Comparison of ENCODE assay signal across 8 cellular contexts in genomic region chr6:31462964-31463940, GRCh38. TPM values are rescaled to one million over a fixed set of nuclear protein-coding genes. Genes with fewer than 3 reads are reported as not detected.
DNase-seq lines count a peak whose midpoint lies in the region; ATAC-seq and TF ChIP-seq lines count a peak whose summit lies in the region.

No MANE protein-coding gene starts in this region.

- peaks cover 48 to 73% (median 60%) of the 10 kb centered on the region in 4 donors for H3K4me1 Mint-ChIP-seq in CD4-positive, alpha-beta memory T cell
- peaks cover 41% of the 10 kb centered on the region for H3K4me1 Mint-ChIP-seq in activated naive CD8-positive, alpha-beta T cell treated with anti-CD3 and anti-CD28 coated beads, Interleukin-2, amount 10 ng/mL, durations not matched to agents 7 days and 5 days

- TF ChIP-seq CTCF in cardiac muscle cell (IDR thresholded peaks at IDR 0.05; ENCODE audit: low read depth, low read length) = no peak
- no peak for TF ChIP-seq CTCF in ovary (IDR thresholded peaks at IDR 0.05)
- TF ChIP-seq CTCF in testis (IDR thresholded peaks at IDR 0.05) = no peak

- no peaks in the 10 kb centered on the region for H3K9me3 ChIP-seq in CD4-positive, alpha-beta memory T cell (ENCODE audit: control insufficient read depth in 1 of 2, low read length in 2 of 2)
- no peaks in the 10 kb centered on the region for H3K9me3 ChIP-seq in cardiac muscle cell (ENCODE audit: low read depth)
- H3K9me3 ChIP-seq in ovary = no peaks in the 10 kb centered on the region
- no peaks in the 10 kb centered on the region for H3K9me3 ChIP-seq in testis

- no peak for TF ChIP-seq EP300 in ovary (IDR thresholded peaks at IDR 0.05)

- intact Hi-C loops in CD4-positive, alpha-beta memory T cell (cut with micrococcal nuclease) = loop anchor here (1.0 kb wide), 1 partner anchor 30 kb away; no protein-coding TSS in a partner anchor
- intact Hi-C loops in ovary (cut with DNase I) = no loop called here
- intact Hi-C loops in testis (cut with DNase I; ENCODE audit: low total_unique reads) = no loop called here

- H3K4me3 ChIP-seq in CD4-positive, alpha-beta memory T cell (ENCODE audit: low read length in 2 of 2) = peak overlapping the region; percentile 82 to 85
- H3K4me3 ChIP-seq in cardiac muscle cell = peak overlapping the region; percentile 13
- H3K4me3 ChIP-seq in ovary = peak overlapping the region; percentile 25
- H3K4me3 ChIP-seq in testis = peak overlapping the region; percentile 34 to 46

- H3K27me3 Mint-ChIP-seq in CD4-positive, alpha-beta memory T cell = no peaks in the 10 kb centered on the region
- H3K27me3 Mint-ChIP-seq in activated naive CD8-positive, alpha-beta T cell treated with anti-CD3 and anti-CD28 coated beads, Interleukin-2, amount 10 ng/mL, durations not matched to agents 7 days and 5 days = peaks cover 3% of the 10 kb centered on the region

- TF ChIP-seq POLR2A in ovary (IDR thresholded peaks at IDR 0.05) (peak; percentile 5), testis (IDR thresholded peaks at IDR 0.05) (no peak)

- peaks cover 18 to 57% of the 10 kb centered on the region in 2 donors for H3K36me3 Mint-ChIP-seq in CD4-positive, alpha-beta memory T cell
- H3K36me3 Mint-ChIP-seq in activated naive CD8-positive, alpha-beta T cell treated with anti-CD3 and anti-CD28 coated beads, Interleukin-2, amount 10 ng/mL, durations not matched to agents 7 days and 5 days = peaks cover 36% of the 10 kb centered on the region

- no peaks in the 10 kb centered on the region for H3K27me3 ChIP-seq in CD4-positive, alpha-beta memory T cell (ENCODE audit: insufficient read depth, low read length)
- peaks cover 14% of the 10 kb centered on the region for H3K27me3 ChIP-seq in cardiac muscle cell
- no peaks in the 10 kb centered on the region for H3K27me3 ChIP-seq in ovary
- no peaks in the 10 kb centered on the region for H3K27me3 ChIP-seq in testis

- WGBS in ovary, 3 donors = 20 to 24% (median 21%) methylated on average over 29 of the region's 29 CpGs
- WGBS in testis, 2 donors = 16 to 23% methylated on average over 9 to 29 of the region's 29 CpGs

- peak overlapping the region; percentile 99 to 100 (median 100) for H3K27ac Mint-ChIP-seq in CD4-positive, alpha-beta memory T cell
- peak overlapping the region; percentile 90 for H3K27ac Mint-ChIP-seq in activated naive CD8-positive, alpha-beta T cell treated with anti-CD3 and anti-CD28 coated beads, Interleukin-2, amount 10 ng/mL, durations not matched to agents 7 days and 5 days

- H3K27ac ChIP-seq in CD4-positive, alpha-beta memory T cell (ENCODE audit: low read depth, low read length) = peak overlapping the region; percentile 99
- H3K27ac ChIP-seq in cardiac muscle cell (no peak overlapping the region), ovary (peak overlapping the region in 1 of 2 donors; percentile 32), testis (peak overlapping the region; percentile 31 to 50)

- POLR2A ChIA-PET in CD4-positive, alpha-beta memory T cell (lab: Charles Lee; ENCODE audit: partially characterized antibody) = interaction anchor here (0.6 to 3.7 kb wide), 23 partner anchors 8 to 509 kb away, joined by 3 to 33 read pairs (median 4); partner anchors contain the start of genes BAG6, DDX39B, DXO and LTB
- POLR2A ChIA-PET in activated naive CD8-positive, alpha-beta T cell treated with anti-CD3 and anti-CD28 coated beads, Interleukin-2, amount 10 ng/mL, durations not matched to agents 7 days and 5 days (lab: Charles Lee) = interaction anchor here (0.7 to 1.2 kb wide), 3 partner anchors 13 to 68 kb away, joined by 3 to 6 read pairs (median 4); partner anchors contain the start of gene MICA

- H3K36me3 ChIP-seq in CD4-positive, alpha-beta memory T cell (ENCODE audit: insufficient read depth, low read length) = peaks cover 5% of the 10 kb centered on the region
- no peaks in the 10 kb centered on the region for H3K36me3 ChIP-seq in cardiac muscle cell
- H3K36me3 ChIP-seq in ovary = no peaks in the 10 kb centered on the region
- no peaks in the 10 kb centered on the region for H3K36me3 ChIP-seq in testis (ENCODE audit: low read depth, missing control alignments)

- peaks cover 0 to 1% (median 0%) of the 10 kb centered on the region in 8 donors for H3K9me3 Mint-ChIP-seq in CD4-positive, alpha-beta memory T cell
- no peaks in the 10 kb centered on the region for H3K9me3 Mint-ChIP-seq in activated naive CD8-positive, alpha-beta T cell treated with anti-CD3 and anti-CD28 coated beads, Interleukin-2, amount 10 ng/mL, durations not matched to agents 7 days and 5 days

- ATAC-seq in GM19463 (IDR thresholded peaks at IDR 0.05; ENCODE audit: unreplicated experiment) = peak; percentile 88
- peak; percentile 90 for ATAC-seq in activated naive CD8-positive, alpha-beta T cell treated with anti-CD3 and anti-CD28 coated beads, Interleukin-2, amount 10 ng/mL, durations not matched to agents 7 days and 5 days (ENCODE audit: low read depth)

- peak; percentile 91 to 96 (median 94) for DNase-seq in CD4-positive, alpha-beta memory T cell
- DNase-seq in HT-29 (ENCODE audit: low spot score) = peak; percentile 87
- peak; percentile 31 for DNase-seq in SK-N-DZ (ENCODE audit: low spot score)
- peak; percentile 81 for DNase-seq in activated naive CD8-positive, alpha-beta T cell treated with anti-CD3 and anti-CD28 coated beads, Interleukin-2, amount 10 ng/mL, durations not matched to agents 7 days and 5 days
- peak; percentile 88 to 89 for DNase-seq in cardiac muscle cell (ENCODE audit: low read depth in 1 of 2, low spot score in 1 of 2)
- DNase-seq in ovary = peak; percentile 79 to 90 (median 81)
- peak; percentile 95 for DNase-seq in testis

- H3K4me1 ChIP-seq in CD4-positive, alpha-beta memory T cell (ENCODE audit: insufficient read depth, low read length) = peaks cover 56% of the 10 kb centered on the region
- H3K4me1 ChIP-seq in cardiac muscle cell (ENCODE audit: low read depth) = no peaks in the 10 kb centered on the region
- no peaks in the 10 kb centered on the region for H3K4me1 ChIP-seq in ovary (ENCODE audit: insufficient read depth)
- H3K4me1 ChIP-seq in testis = peaks cover 8% of the 10 kb centered on the region

- CTCF ChIA-PET in CD4-positive, alpha-beta memory T cell (lab: Charles Lee; ENCODE audit: partially characterized antibody) = interaction anchor here (0.8 to 1.7 kb wide), 5 partner anchors 9 to 333 kb away, joined by 3 to 5 read pairs (median 3); no protein-coding TSS in a partner anchor

- peak overlapping the region; percentile 97 to 100 (median 100) for H3K4me3 Mint-ChIP-seq in CD4-positive, alpha-beta memory T cell
- H3K4me3 Mint-ChIP-seq in activated naive CD8-positive, alpha-beta T cell treated with anti-CD3 and anti-CD28 coated beads, Interleukin-2, amount 10 ng/mL, durations not matched to agents 7 days and 5 days = peak overlapping the region; percentile 95

RNA-seq across cellular contexts. Expression of gene MICB, which starts 34.7 kb away (rescaled TPM):
- total RNA-seq in CD4-positive, alpha-beta memory T cell = 10 to 100 TPM; 21.4 to 26.3 TPM
- polyA plus RNA-seq in CD4-positive, alpha-beta memory T cell = 10 to 100 TPM in 1 of 2 donors, 1 to 10 TPM in 1; 8.0 to 11.5 TPM
- 0.66 and 0.89 TPM in 2 replicates for total RNA-seq in HT-29 (2014; rRNA removed; shearing (Covaris generic))
- polyA plus RNA-seq in SK-N-DZ (2014; cell fraction: cytosol; rRNA removed) = 0.14 and 0.53 TPM in 2 replicates
- polyA plus RNA-seq in SK-N-DZ (2014; cell fraction: nucleus; rRNA removed) = 0.43 TPM in 1 of 2 replicates, not detected in the other
- total RNA-seq in activated naive CD8-positive, alpha-beta T cell treated with anti-CD3 and anti-CD28 coated beads, Interleukin-2, amount 10 ng/mL, durations not matched to agents 7 days and 5 days = 10 to 100 TPM; 41.5 to 42.8 TPM
- total RNA-seq in cardiac muscle cell (2.2 and 3.6 TPM in 2 replicates), ovary (1 to 10 TPM in 4 of 7 donors, under 1 TPM in 3; 0.57 to 1.7 (median 1.3) TPM), testis (1 to 10 TPM; 4.4 to 5.4 TPM)
- polyA plus RNA-seq in cardiac muscle cell (0.64 and 0.99 TPM in 2 replicates), ovary (10 to 100 TPM in 1 of 2 donors, under 1 TPM in 1; 0.48 to 10.6 TPM), testis (ENCODE audit: insufficient read depth, low read depth, low replicate concordance) (4.1 TPM)

RNA-seq across cellular contexts. Expression of gene MICA, which starts 59.9 kb away (rescaled TPM):
- 10 to 100 TPM; 18.5 to 21.2 TPM for total RNA-seq in CD4-positive, alpha-beta memory T cell
- polyA plus RNA-seq in CD4-positive, alpha-beta memory T cell = 1 to 10 TPM; 3.5 to 5.4 TPM
- 36.1 and 39.2 TPM in 2 replicates for total RNA-seq in HT-29 (2014; rRNA removed; shearing (Covaris generic))
- polyA plus RNA-seq in SK-N-DZ (2014; cell fraction: cytosol; rRNA removed) = not detected in 2 replicates
- polyA plus RNA-seq in SK-N-DZ (2014; cell fraction: nucleus; rRNA removed) = not detected in 2 replicates
- total RNA-seq in activated naive CD8-positive, alpha-beta T cell treated with anti-CD3 and anti-CD28 coated beads, Interleukin-2, amount 10 ng/mL, durations not matched to agents 7 days and 5 days = 10 to 100 TPM; 24.1 to 25.8 TPM
- total RNA-seq in cardiac muscle cell = 7.8 and 15.0 TPM in 2 replicates
- 11.0 and 16.4 TPM in 2 replicates for polyA plus RNA-seq in cardiac muscle cell
- 10 to 100 TPM; 15.8 to 48.9 (median 24.5) TPM for total RNA-seq in ovary
- polyA plus RNA-seq in ovary = 10 to 100 TPM; 31.1 to 33.2 TPM
- total RNA-seq in testis = 10 to 100 TPM; 24.7 to 28.2 TPM
- 18.2 TPM for polyA plus RNA-seq in testis (ENCODE audit: insufficient read depth, low read depth, low replicate concordance)

Comparison
In these comparisons a context has a peak if more than half of its experiments do, and no peak if none do; other contexts are left out.
1. DNase-seq: peak in every context shown above with its lines; median percentile 95 in testis; 94 in CD4-positive, alpha-beta memory T cell; 88 in cardiac muscle cell; 87 in HT-29; 81 in activated naive CD8-positive, alpha-beta T cell treated with anti-CD3 and anti-CD28 coated beads, Interleukin-2, amount 10 ng/mL, durations not matched to agents 7 days and 5 days; 81 in ovary; 31 in SK-N-DZ.
2. H3K4me3 ChIP-seq: peak in every context shown above with its lines; median percentile 84 in CD4-positive, alpha-beta memory T cell; 40 in testis; 25 in ovary; 13 in cardiac muscle cell.